Comparison of ENCODE assay signal across 17 cellular contexts in genomic region chr1:68142461-68142860, GRCh38.
DNase-seq lines count a peak whose midpoint lies in the region; ATAC-seq, FAIRE-seq and TF ChIP-seq lines count a peak whose summit lies in the region.
"Had no signal": no experiment of that assay in that cellular context is flagged by ENCODE, and none has a peak within 500 bp of the region (broad histone marks: within the 10 kb centered on the region; RNA-seq: fewer than 3 reads in every experiment).

No MANE protein-coding gene starts in this region.

- H3K4me1 ChIP-seq in heart left ventricle, result peaks cover 0 to 30% (median 10%) of the 10 kb centered on the region in 12 donors
- peaks cover 25% of the 10 kb centered on the region for H3K4me1 ChIP-seq in iPS-20b (ENCODE audit: insufficient read depth, low read length)
- peaks cover 25 to 48% (median 38%) of the 10 kb centered on the region in 3 donors for H3K4me1 ChIP-seq in pancreas
- H3K4me1 ChIP-seq: BLaER1 treated with 17β-estradiol and CSF1 and Interleukin-3, amounts not matched to agents 10 nM and 100 nM had no signal

- H3K27me3 ChIP-seq in heart left ventricle (no peaks in the 10 kb centered on the region), iPS-20b (ENCODE audit: insufficient read depth, low read length) (no peaks in the 10 kb centered on the region), pancreas (no peaks in the 10 kb centered on the region), brain microvascular endothelial cell (replicated peaks) (no peaks in the 10 kb centered on the region)
- H3K27me3 ChIP-seq: BLaER1 treated with 17β-estradiol and CSF1 and Interleukin-3, amounts not matched to agents 10 nM and 100 nM had no signal

- peak in 1 of 4 donors; percentile 11 for ATAC-seq in heart left ventricle
- ATAC-seq in Right ventricle myocardium inferior, result no peak
- no peak for ATAC-seq in pancreas
- ATAC-seq: activated CD8-positive, alpha-beta T cell treated with anti-CD3 and anti-CD28 coated beads, Interleukin-2, amount 10 ng/mL, durations not matched to agents 7 days and 5 days; activated naive CD8-positive, alpha-beta T cell treated with anti-CD3 and anti-CD28 coated beads, Interleukin-2, amount 50 U/mL, for 24 hours had no signal

- TF ChIP-seq CTCF in heart left ventricle (IDR thresholded peaks at IDR 0.05) (no peak), pancreas (IDR thresholded peaks at IDR 0.05) (no peak), brain microvascular endothelial cell (IDR thresholded peaks at IDR 0.05; ENCODE audit: low read depth, low read length, missing control alignments) (no peak)

- DNase-seq in heart left ventricle (no peak), Right ventricle myocardium inferior (ENCODE audit: missing footprints) (no peak), pancreas (no peak), NCI-H1048 (lab: John Stamatoyannopoulos, UW) (no peak), brain microvascular endothelial cell (no peak), cerebellar cortex (ENCODE audit: low spot score) (no peak)
- DNase-seq in activated T-cell treated with anti-CD3 and anti-CD28 coated beads, Interleukin-2, amount 50 U/mL, for 1 hour, result no peak
- DNase-seq: activated CD8-positive, alpha-beta T cell treated with anti-CD3 and anti-CD28 coated beads, Interleukin-2, amount 10 ng/mL, durations not matched to agents 7 days and 5 days; activated naive CD8-positive, alpha-beta T cell treated with anti-CD3 and anti-CD28 coated beads, Interleukin-2, amount 50 U/mL, for 24 hours; NCI-H2081; NCI-H510A treated with DMSO at 0.1 percent for 48 hours; WERI-Rb-1 had no signal

- peak overlapping the region; percentile 4; the same call in 1 of the 2 replicates for H3K9ac ChIP-seq in iPS-20b (ENCODE audit: low read depth, low read length)
- H3K9ac ChIP-seq: BLaER1 treated with 17β-estradiol and CSF1 and Interleukin-3, amounts not matched to agents 10 nM and 100 nM had no signal

- no peak for TF ChIP-seq POLR2A in heart left ventricle (IDR thresholded peaks at IDR 0.05)

- no peak for FAIRE-seq in pancreas (lab: Jason Lieb, UNC)
- FAIRE-seq: A204.1, endothelial cell of umbilical vein had no signal

- in situ Hi-C loops in brain microvascular endothelial cell (cut with HindIII; ENCODE audit: low pct_ligation_motif_present, low sequenced_read_pairs), result loop anchor here (25.0 kb wide), 2 partner anchors 95 to 170 kb away; partner anchors contain the start of gene WLS

- no peak overlapping the region for H3K4me3 ChIP-seq in heart left ventricle
- H3K4me3 ChIP-seq in iPS-20b (ENCODE audit: low read length), result no peak overlapping the region
- no peak overlapping the region for H3K4me3 ChIP-seq in pancreas
- H3K4me3 ChIP-seq in brain microvascular endothelial cell (ENCODE audit: low read depth, low read length), result no peak overlapping the region
- H3K4me3 ChIP-seq: BLaER1 treated with 17β-estradiol and CSF1 and Interleukin-3, amounts not matched to agents 10 nM and 100 nM; skin epidermis had no signal

- no peaks in the 10 kb centered on the region for H3K9me3 ChIP-seq in heart left ventricle
- no peaks in the 10 kb centered on the region for H3K9me3 ChIP-seq in iPS-20b (ENCODE audit: insufficient read depth, low read depth, low read length)
- no peaks in the 10 kb centered on the region for H3K9me3 ChIP-seq in pancreas
- H3K9me3 ChIP-seq: BLaER1 treated with 17β-estradiol and CSF1 and Interleukin-3, amounts not matched to agents 10 nM and 100 nM had no signal

- 64 to 71% (median 67%) methylated on average over 3 of the region's 3 CpGs for WGBS in heart left ventricle, 4 donors
- WGBS in pancreas, 2 donors, result 73 to 83% methylated on average over 3 of the region's 3 CpGs

- intact Hi-C loops in heart left ventricle (cut with DNase I) (loop anchor here in 3 of 10 donors (10.0 kb wide), 1 partner anchor 92 kb away; the partner anchor contains the start of gene WLS (in 3 of the 3)), Right ventricle myocardium inferior (cut with DNase I) (no loop called here), pancreas (cut with DNase I) (no loop called here)

- H3K27ac ChIP-seq in heart left ventricle (peak overlapping the region in 9 of 12 donors; percentile 37 to 74 (median 52)), iPS-20b (ENCODE audit: low read length) (no peak overlapping the region), pancreas (peak overlapping the region; percentile 31 to 85 (median 59)), brain microvascular endothelial cell (no peak overlapping the region)
- H3K27ac ChIP-seq: BLaER1 treated with 17β-estradiol and CSF1 and Interleukin-3, amounts not matched to agents 10 nM and 100 nM; skin epidermis; WERI-Rb-1 had no signal

- peaks cover 0 to 70% (median 27%) of the 10 kb centered on the region in 9 donors for H3K36me3 ChIP-seq in heart left ventricle
- no peaks in the 10 kb centered on the region; the same call in 1 of the 2 replicates for H3K36me3 ChIP-seq in iPS-20b (ENCODE audit: insufficient read depth, low read depth, low read length)
- H3K36me3 ChIP-seq in pancreas, result peaks cover 0 to 10% (median 0%) of the 10 kb centered on the region in 3 donors
- H3K36me3 ChIP-seq in brain microvascular endothelial cell (replicated peaks), result peaks cover 49% of the 10 kb centered on the region
- H3K36me3 ChIP-seq: BLaER1 treated with 17β-estradiol and CSF1 and Interleukin-3, amounts not matched to agents 10 nM and 100 nM; WERI-Rb-1 had no signal

Comparison
In these comparisons a context has a peak if more than half of its experiments do, and no peak if none do; other contexts are left out.
1. H3K27ac ChIP-seq: peak in heart left ventricle (9 of 12) and pancreas (4 of 4); none in iPS-20b (single experiment) and brain microvascular endothelial cell (single experiment).